Comparison of ENCODE assay signal across 30 cellular contexts in genomic region chr5:139839918-139840317, GRCh38. TPM values are rescaled to one million over a fixed set of nuclear protein-coding genes. Genes with fewer than 3 reads are reported as not detected.
"Had no signal": no experiment of that assay in that cellular context is flagged by ENCODE, and none has a peak within 500 bp of the region (broad histone marks: within the 10 kb centered on the region; RNA-seq: fewer than 3 reads in every experiment).

No MANE protein-coding gene starts in this region.

- H3K9me3 ChIP-seq: MG63, SJSA1, SK-N-SH had no signal

- H3K4me2 ChIP-seq: SK-N-SH had no signal

- H3K36me3 Mint-ChIP-seq: activated CD4-positive, alpha-beta memory T cell treated with anti-CD3 and anti-CD28 coated beads for 36 hours; activated naive CD4-positive, alpha-beta T cell treated with anti-CD3 and anti-CD28 coated beads, Interleukin-2, amount 50 U/mL, for 72 hours had no signal

- H3K4me3 ChIP-seq: cardiac muscle cell, MG63, SJSA1 had no signal

- ATAC-seq: activated CD4-positive, CD25-positive, alpha-beta regulatory T cell treated with anti-CD3 and anti-CD28 coated beads, Interleukin-2, amount 50 U/mL, for 24 hours; activated naive CD4-positive, alpha-beta T cell treated with anti-CD3 and anti-CD28 coated beads, Interleukin-2, amount 50 U/mL, for 72 hours; activated T-cell treated with anti-CD3 and anti-CD28 coated beads, Interleukin-2, amount 50 U/mL, for 4 hours; Panc1 had no signal

- H3K36me3 ChIP-seq: cardiac muscle cell, MG63, SJSA1 had no signal

- H3K27ac Mint-ChIP-seq: activated CD4-positive, alpha-beta memory T cell treated with anti-CD3 and anti-CD28 coated beads for 36 hours; activated naive CD4-positive, alpha-beta T cell treated with anti-CD3 and anti-CD28 coated beads for 36 hours; activated naive CD4-positive, alpha-beta T cell treated with anti-CD3 and anti-CD28 coated beads, Interleukin-2, amount 50 U/mL, for 72 hours; activated T-helper 1 cell treated with anti-CD3 and anti-CD28 coated beads, Interleukin-12 subunit alpha, Interleukin-12 subunit beta, Interleukin-2, Interleukin-4 antibody, amounts not matched to agents 30 ng/mL and 10 ng/mL and 1 ng/mL, durations not matched to agents 14 hours and 24 hours and 36 hours; T-helper 1 cell treated with Interleukin-12 subunit alpha and Interleukin-12 subunit beta and Interleukin-4 antibody, amounts not matched to agents 30 μg/mL and 1 μg/mL, for 36 hours; T-helper 2 cell treated with Interferon-gamma antibody and Interleukin-4, amounts not matched to agents 5 μg/mL and 100 μg/mL, for 36 hours had no signal

- H3K4me3 Mint-ChIP-seq: activated CD4-positive, alpha-beta memory T cell treated with anti-CD3 and anti-CD28 coated beads for 36 hours; activated naive CD4-positive, alpha-beta T cell treated with anti-CD3 and anti-CD28 coated beads for 36 hours; activated T-cell treated with anti-CD3 and anti-CD28 coated beads, Interleukin-2, amount 50 U/mL, for 4 hours; activated T-helper 1 cell treated with anti-CD3 and anti-CD28 coated beads, Interleukin-12 subunit alpha, Interleukin-12 subunit beta, Interleukin-2, Interleukin-4 antibody, amounts not matched to agents 30 ng/mL and 10 ng/mL and 1 ng/mL, durations not matched to agents 14 hours and 24 hours and 36 hours; T-helper 1 cell treated with Interleukin-12 subunit alpha and Interleukin-12 subunit beta and Interleukin-4 antibody, amounts not matched to agents 30 μg/mL and 1 μg/mL, for 36 hours; T-helper 2 cell treated with Interferon-gamma antibody and Interleukin-4, amounts not matched to agents 5 μg/mL and 100 μg/mL, for 36 hours had no signal

- H3K27ac ChIP-seq: cardiac muscle cell, SJSA1 had no signal

- DNase-seq: activated CD4-positive, alpha-beta memory T cell treated with anti-CD3 and anti-CD28 coated beads for 36 hours; activated CD4-positive, alpha-beta T cell treated with anti-CD3 and anti-CD28 coated beads for 4 hours; activated CD4-positive, alpha-beta T cell treated with anti-CD3 and anti-CD28 coated beads, Interleukin-2, amount 50 U/mL, for 1 hour; activated CD8-positive, alpha-beta memory T cell treated with anti-CD3 and anti-CD28 coated beads, Interleukin-2, amount 50 U/mL, for 4 hours; activated gamma-delta T cell treated with Interleukin-2 at 50 U/mL for 16 hours; activated naive CD4-positive, alpha-beta T cell treated with anti-CD3 and anti-CD28 coated beads for 36 hours; activated T-cell treated with anti-CD3 and anti-CD28 coated beads for 4 hours; activated T-cell treated with anti-CD3 and anti-CD28 coated beads, Interleukin-2, amount 50 U/mL, for 4 hours; amniotic stem cell; Kasumi-1; KG1; MG63; NCI-H1048; NCI-H1105 treated with DMSO at 0.1 percent for 48 hours; NCI-H1436; NCI-H1694 treated with DMSO at 0.1 percent for 48 hours; NCI-H2029; NCI-H345; NCI-H524 treated with DMSO at 0.1 percent for 48 hours; SHP77 treated with DMSO at 0.1 percent for 48 hours; SK-N-SH had no signal

- H3K4me1 ChIP-seq: SJSA1 had no signal

- H3K9me3 Mint-ChIP-seq: activated CD4-positive, alpha-beta memory T cell treated with anti-CD3 and anti-CD28 coated beads for 36 hours; activated naive CD4-positive, alpha-beta T cell treated with anti-CD3 and anti-CD28 coated beads for 36 hours; activated naive CD4-positive, alpha-beta T cell treated with anti-CD3 and anti-CD28 coated beads, Interleukin-2, amount 50 U/mL, for 72 hours; activated T-cell treated with anti-CD3 and anti-CD28 coated beads, Interleukin-2, amount 50 U/mL, for 4 hours; activated T-helper 1 cell treated with anti-CD3 and anti-CD28 coated beads, Interleukin-12 subunit alpha, Interleukin-12 subunit beta, Interleukin-2, Interleukin-4 antibody, amounts not matched to agents 30 ng/mL and 10 ng/mL and 1 ng/mL, durations not matched to agents 14 hours and 24 hours and 36 hours; T-helper 1 cell treated with Interleukin-12 subunit alpha and Interleukin-12 subunit beta and Interleukin-4 antibody, amounts not matched to agents 30 μg/mL and 1 μg/mL, for 36 hours; T-helper 2 cell treated with Interferon-gamma antibody and Interleukin-4, amounts not matched to agents 5 μg/mL and 100 μg/mL, for 36 hours had no signal

- H3K27me3 ChIP-seq: cardiac muscle cell, MG63 had no signal

RNA-seq across cellular contexts. Expression of gene PSD2, which starts 44.3 kb away (rescaled TPM):
- total RNA-seq: activated CD4-positive, alpha-beta memory T cell treated with anti-CD3 and anti-CD28 coated beads for 36 hours; activated naive CD4-positive, alpha-beta T cell treated with anti-CD3 and anti-CD28 coated beads for 36 hours; activated naive CD4-positive, alpha-beta T cell treated with anti-CD3 and anti-CD28 coated beads, Interleukin-2, amount 50 U/mL, for 72 hours; activated T-cell treated with anti-CD3 and anti-CD28 coated beads, Interleukin-2, amount 50 U/mL, for 4 hours; activated T-helper 1 cell treated with anti-CD3 and anti-CD28 coated beads, Interleukin-12 subunit alpha, Interleukin-12 subunit beta, Interleukin-2, Interleukin-4 antibody, amounts not matched to agents 30 ng/mL and 10 ng/mL and 1 ng/mL, durations not matched to agents 14 hours and 24 hours and 36 hours; RPMI7951 had no signal
